In the genomic region with DNA sequence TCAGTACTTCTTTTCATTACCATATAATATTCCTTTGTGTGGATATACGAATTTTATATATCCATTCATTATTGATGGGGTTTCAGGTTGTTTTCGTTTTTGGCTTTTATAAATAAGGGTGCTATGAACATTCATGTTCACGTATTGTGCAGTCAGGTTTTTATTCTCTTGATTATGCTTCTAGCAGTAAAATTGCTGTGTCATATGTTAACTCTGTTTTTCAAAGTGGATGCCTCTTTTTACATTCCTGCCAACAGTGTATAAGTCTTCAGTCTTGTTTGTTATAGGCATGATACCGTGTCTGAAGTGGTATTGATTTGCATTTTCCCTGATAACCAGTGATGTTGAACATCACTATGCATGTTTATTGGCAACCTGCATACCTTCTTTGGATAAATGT, we compare ENCODE assay signal across 34 cellular contexts.
"Had no signal": no experiment of that assay in that cellular context is flagged by ENCODE, and none has a peak within 500 bp of the region (broad histone marks: within the 10 kb centered on the region; RNA-seq: fewer than 3 reads in every experiment).

No MANE protein-coding gene starts in this region.

- DNase-seq: Karpas-422, Kasumi-1, MG63, MM.1S, MV-4-11, NCI-H1048, NCI-H1092, NCI-H1092 treated with DMSO at 0.1 percent for 48 hours, NCI-H1105, NCI-H1105 treated with DMSO at 0.1 percent for 48 hours, NCI-H1417, NCI-H1417 treated with DMSO at 0.1 percent for 48 hours, NCI-H1436, NCI-H1436 treated with DMSO at 0.1 percent for 48 hours, NCI-H146, NCI-H1694, NCI-H1694 treated with DMSO at 0.1 percent for 48 hours, NCI-H187, NCI-H187 treated with DMSO at 0.1 percent for 48 hours, NCI-H1930, NCI-H2029, NCI-H2029 treated with DMSO at 0.1 percent for 48 hours, NCI-H2081, NCI-H2081 treated with DMSO at 0.1 percent for 48 hours, NCI-H2107, NCI-H2171, NCI-H2171 treated with DMSO at 0.1 percent for 48 hours, NCI-H2227 treated with DMSO at 0.1 percent for 48 hours, NCI-H226, NCI-H345, NCI-H446, NCI-H446 treated with DMSO at 0.1 percent for 48 hours, NCI-H510A, NCI-H510A treated with DMSO at 0.1 percent for 48 hours had no signal

- H3K9me3 ChIP-seq: MG63 had no signal

- H3K36me3 ChIP-seq: MG63 had no signal

- H3K4me3 ChIP-seq: MG63 had no signal

- H3K27me3 ChIP-seq: MG63 had no signal
